Comparison of ENCODE assay signal across 13 cellular contexts in the genomic region with DNA sequence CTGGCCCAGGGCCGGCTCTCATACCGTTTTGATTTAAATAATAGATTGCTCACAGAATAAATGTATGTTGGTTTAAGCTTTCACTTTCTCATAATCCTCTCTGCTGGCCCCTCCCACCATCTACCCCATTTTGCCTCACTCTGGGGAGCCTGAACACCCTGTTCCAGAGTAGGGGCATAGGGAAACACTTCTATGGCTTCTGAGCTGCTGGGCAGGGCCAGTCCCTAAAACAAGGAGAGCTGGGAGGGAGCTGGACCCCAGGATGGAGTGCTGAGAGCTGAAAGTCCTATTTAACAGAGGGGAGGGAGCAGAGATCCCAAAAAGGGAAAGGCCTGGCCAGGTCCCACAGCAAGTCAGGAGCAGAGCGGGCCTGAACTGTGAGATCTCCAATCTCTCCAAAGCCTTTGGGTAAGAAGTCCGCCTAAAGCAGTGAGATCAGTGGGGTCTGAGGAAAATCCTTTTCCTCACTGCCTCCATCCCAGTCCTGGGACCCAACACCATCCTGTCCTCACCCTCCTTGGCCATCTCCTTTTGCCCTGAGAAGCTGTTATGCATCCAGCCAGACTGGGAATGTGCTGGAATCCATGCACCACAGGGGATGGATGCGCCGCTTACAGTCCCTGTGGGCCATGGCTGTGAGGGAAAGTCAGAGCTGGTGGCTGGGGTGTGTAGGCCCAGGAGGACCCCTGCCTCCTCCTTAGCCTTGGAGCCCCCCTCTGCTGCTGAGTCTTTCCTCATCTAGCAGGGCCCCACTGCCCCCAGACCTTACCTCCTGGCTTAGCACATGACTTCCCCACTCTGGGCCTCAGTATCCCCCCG. TPM values are rescaled to one million over a fixed set of nuclear protein-coding genes. Genes with fewer than 3 reads are reported as not detected.
DNase-seq lines count a peak whose midpoint lies in the region; ATAC-seq and TF ChIP-seq lines count a peak whose summit lies in the region.
"Had no signal": no experiment of that assay in that cellular context is flagged by ENCODE, and none has a peak within 500 bp of the region (broad histone marks: within the 10 kb centered on the region; RNA-seq: fewer than 3 reads in every experiment).

No MANE protein-coding gene starts in this region.

- no peak for TF ChIP-seq EP300 in sigmoid colon (IDR thresholded peaks at IDR 0.05)

- H3K27me3 ChIP-seq in GM23338 (ENCODE audit: insufficient read depth), result no peaks in the 10 kb centered on the region
- no peaks in the 10 kb centered on the region for H3K27me3 ChIP-seq in body of pancreas
- H3K27me3 ChIP-seq in hepatocyte, result no peaks in the 10 kb centered on the region
- H3K27me3 ChIP-seq in sigmoid colon, result no peaks in the 10 kb centered on the region

- H3K4me1 Mint-ChIP-seq in GM23338, result no peaks in the 10 kb centered on the region; the same call in 2 of the 3 replicates

- H3K4me2 ChIP-seq in GM23338 (no peak overlapping the region), hepatocyte (peak overlapping the region; percentile 51)

- 0 out of 2 replicates have a peak overlapping the region, but pooled peaks have one; percentile 48 for H3K27ac Mint-ChIP-seq in GM23338
- H3K27ac Mint-ChIP-seq: activated T-helper 1 cell treated with anti-CD3 and anti-CD28 coated beads, Interleukin-12 subunit alpha, Interleukin-12 subunit beta, Interleukin-2, Interleukin-4 antibody, amounts not matched to agents 30 ng/mL and 10 ng/mL and 1 ng/mL, durations not matched to agents 14 hours and 24 hours and 36 hours; natural killer cell treated with Interleukin-12 subunit alpha and Interleukin-12 subunit beta and Interleukin-15 and Interleukin-18, amount 100 ng/mL, for 72 hours had no signal

- H2AFZ ChIP-seq in GM23338 (no peak overlapping the region), hepatocyte (no peak overlapping the region)

- intact Hi-C loops in body of pancreas (cut with DNase I), result no loop called here
- intact Hi-C loops in sigmoid colon (cut with DNase I), result no loop called here

- H4K20me1 ChIP-seq in GM23338 (replicated peaks; ENCODE audit: insufficient read depth), result 0 out of 2 replicates have a peak, but pooled peaks cover 5% of the 10 kb centered on the region
- no peaks in the 10 kb centered on the region for H4K20me1 ChIP-seq in hepatocyte (ENCODE audit: insufficient read depth, poor library complexity, severe bottlenecking)

- TF ChIP-seq CTCF in GM23338 (conservative IDR thresholded peaks at IDR 0.05; ENCODE audit: low read depth in 2 of 2) (no peak), body of pancreas (IDR thresholded peaks at IDR 0.05) (no peak), hepatocyte (IDR thresholded peaks at IDR 0.05; ENCODE audit: poor library complexity) (no peak), sigmoid colon (IDR thresholded peaks at IDR 0.05) (no peak)

- H3K4me3 ChIP-seq in GM23338, result no peak overlapping the region
- no peak overlapping the region for H3K4me3 ChIP-seq in body of pancreas
- H3K4me3 ChIP-seq in hepatocyte, result no peak overlapping the region
- peak overlapping the region in 3 of 4 donors; percentile 19 to 38 (median 32) for H3K4me3 ChIP-seq in sigmoid colon

- peak; percentile 28 for DNase-seq in GM23338 (ENCODE audit: low spot score)
- no peak for DNase-seq in body of pancreas
- DNase-seq in hepatocyte (ENCODE audit: low spot score), result no peak
- no peak for DNase-seq in sigmoid colon
- DNase-seq in hippocampal formation (lab: John Stamatoyannopoulos, UW), result no peak
- DNase-seq in NCI-H446 (lab: John Stamatoyannopoulos, UW), result no peak
- DNase-seq in anterior cingulate cortex (lab: John Stamatoyannopoulos, UW), result no peak
- DNase-seq: Kasumi-1; NCI-H1930; NK-92 treated with Interleukin-12 subunit alpha and Interleukin-12 subunit beta, amount 100 ng/mL, for 24 hours had no signal

- whole genome bisulfite sequencing in body of pancreas, 2 donors, result 54 to 65% methylated on average over 5 to 7 of the region's 7 CpGs
- WGBS in hepatocyte (ENCODE audit: low lambda C conversion rate, missing lambda C conversion rate), result 73% methylated on average over 7 of the region's 7 CpGs
- WGBS in sigmoid colon, 2 donors, result 70 to 75% methylated on average over 7 of the region's 7 CpGs

- H3K36me3 Mint-ChIP-seq in GM23338 (ENCODE audit: low read depth), result no peaks in the 10 kb centered on the region
- H3K36me3 Mint-ChIP-seq: natural killer cell treated with Interleukin-12 subunit alpha and Interleukin-12 subunit beta and Interleukin-15 and Interleukin-18, amount 100 ng/mL, for 72 hours had no signal

- H3F3A ChIP-seq in GM23338 (replicated peaks; ENCODE audit: low read depth), result 0 out of 2 replicates have a peak, but pooled peaks cover 5% of the 10 kb centered on the region

- no peaks in the 10 kb centered on the region for H3K9me2 ChIP-seq in GM23338 (ENCODE audit: insufficient read depth)
- H3K9me2 ChIP-seq in hepatocyte (replicated peaks; ENCODE audit: insufficient read depth), result no peaks in the 10 kb centered on the region

- H3K27ac ChIP-seq in GM23338 (ENCODE audit: low read depth) (no peak overlapping the region), body of pancreas (peak overlapping the region; percentile 26 to 78 (median 70)), hepatocyte (peak overlapping the region; percentile 49), sigmoid colon (peak overlapping the region; percentile 76 to 83 (median 80))

- H3K27me3 Mint-ChIP-seq in GM23338 (ENCODE audit: insufficient read depth, low read depth, poor library complexity), result peaks cover 1% of the 10 kb centered on the region
- H3K27me3 Mint-ChIP-seq: natural killer cell treated with Interleukin-12 subunit alpha and Interleukin-12 subunit beta and Interleukin-15 and Interleukin-18, amount 100 ng/mL, for 72 hours had no signal

- H3K36me3 ChIP-seq in GM23338 (ENCODE audit: insufficient read depth) (no peaks in the 10 kb centered on the region), body of pancreas (replicated peaks in 1 of 2; ENCODE audit: insufficient read depth in 1 of 2, low read depth in 2 of 2) (no peaks in the 10 kb centered on the region), hepatocyte (replicated peaks; ENCODE audit: insufficient read depth, low read depth) (no peaks in the 10 kb centered on the region), sigmoid colon (peaks cover 0 to 41% (median 13%) of the 10 kb centered on the region in 4 donors)

- no peaks in the 10 kb centered on the region for H3K9me3 Mint-ChIP-seq in GM23338
- H3K9me3 Mint-ChIP-seq: activated T-helper 1 cell treated with anti-CD3 and anti-CD28 coated beads, Interleukin-12 subunit alpha, Interleukin-12 subunit beta, Interleukin-2, Interleukin-4 antibody, amounts not matched to agents 30 ng/mL and 10 ng/mL and 1 ng/mL, durations not matched to agents 14 hours and 24 hours and 36 hours; natural killer cell treated with Interleukin-12 subunit alpha and Interleukin-12 subunit beta and Interleukin-15 and Interleukin-18, amount 100 ng/mL, for 72 hours had no signal

- H3K4me3 Mint-ChIP-seq in GM23338, result no peak overlapping the region
- H3K4me3 Mint-ChIP-seq: activated T-helper 1 cell treated with anti-CD3 and anti-CD28 coated beads, Interleukin-12 subunit alpha, Interleukin-12 subunit beta, Interleukin-2, Interleukin-4 antibody, amounts not matched to agents 30 ng/mL and 10 ng/mL and 1 ng/mL, durations not matched to agents 14 hours and 24 hours and 36 hours; natural killer cell treated with Interleukin-12 subunit alpha and Interleukin-12 subunit beta and Interleukin-15 and Interleukin-18, amount 100 ng/mL, for 72 hours had no signal

- H3K79me2 ChIP-seq in GM23338 (replicated peaks; ENCODE audit: insufficient read depth) (no peaks in the 10 kb centered on the region), hepatocyte (no peaks in the 10 kb centered on the region)

- ATAC-seq in GM23338, result peak; percentile 42
- ATAC-seq in body of pancreas, result no peak
- no peak for ATAC-seq in HG03432 (IDR thresholded peaks at IDR 0.05; ENCODE audit: unreplicated experiment)
- ATAC-seq: natural killer cell treated with Interleukin-12 subunit alpha and Interleukin-12 subunit beta and Interleukin-15 and Interleukin-18, amount 100 ng/mL, for 72 hours had no signal

- H3K9me3 ChIP-seq in body of pancreas (no peaks in the 10 kb centered on the region), hepatocyte (ENCODE audit: low read depth) (no peaks in the 10 kb centered on the region), sigmoid colon (no peaks in the 10 kb centered on the region)

- TF ChIP-seq POLR2A in body of pancreas (IDR thresholded peaks at IDR 0.05) (no peak), sigmoid colon (IDR thresholded peaks at IDR 0.05) (no peak)

- H3K4me1 ChIP-seq in GM23338 (ENCODE audit: insufficient read depth) (no peaks in the 10 kb centered on the region), body of pancreas (peaks cover 49% of the 10 kb centered on the region), hepatocyte (ENCODE audit: insufficient read depth) (peaks cover 24% of the 10 kb centered on the region), sigmoid colon (peaks cover 0 to 33% (median 23%) of the 10 kb centered on the region in 4 donors)

TF ChIP-seq in GM23338, 12 proteins besides CTCF, POLR2A, EP300 and RAD21:
- TF ChIP-seq POLR2AphosphoS5 (IDR thresholded peaks at IDR 0.05; ENCODE audit: low read depth), result no peak

RNA-seq across cellular contexts. Expression of a gene that starts 8.7 kb away (rescaled TPM):
- total RNA-seq in GM23338 (2014; rRNA removed; shearing (Covaris generic)), result 12.8 and 22.1 TPM in 2 replicates
- polyA plus RNA-seq in GM23338 (2016; fragmentation: Nextera tagmentation; extraction: Ambion mirVana) (17.6 and 21.4 TPM in 2 replicates), hepatocyte (34.5 and 38.2 TPM in 2 replicates), sigmoid colon (10 to 100 TPM in 1 of 3 donors, 1 to 10 TPM in 2; 2.5 to 14.4 (median 8.1) TPM)
- total RNA-seq in body of pancreas (10 to 100 TPM; 20.8 to 33.9 TPM), hepatocyte (16.7 and 19.5 TPM in 2 replicates), sigmoid colon (10 to 100 TPM; 11.1 to 18.6 (median 13.8) TPM)

RNA-seq across cellular contexts. Expression of a gene that starts 18.8 kb away (rescaled TPM):
- 4.5 and 7.4 TPM in 2 replicates for total RNA-seq in GM23338 (2014; rRNA removed; shearing (Covaris generic))
- 6.4 and 6.6 TPM in 2 replicates for polyA plus RNA-seq in GM23338 (2016; fragmentation: Nextera tagmentation; extraction: Ambion mirVana)
- total RNA-seq in body of pancreas, result 10 to 100 TPM; 45.4 to 58.7 TPM
- total RNA-seq in hepatocyte, result 59.4 and 80.7 TPM in 2 replicates
- polyA plus RNA-seq in hepatocyte, result 81.0 and 104 TPM in 2 replicates
- total RNA-seq in sigmoid colon, result 1 to 10 TPM; 2.9 to 5.4 (median 3.7) TPM
- 10 to 100 TPM; 12.6 to 33.1 (median 26.7) TPM for polyA plus RNA-seq in sigmoid colon

RNA-seq across cellular contexts. Expression of a gene that starts 28.4 kb away (rescaled TPM):
- 289 and 314 TPM in 2 replicates for total RNA-seq in GM23338 (2014; rRNA removed; shearing (Covaris generic))
- polyA plus RNA-seq in GM23338 (2016; fragmentation: Nextera tagmentation; extraction: Ambion mirVana), result 340 and 375 TPM in 2 replicates
- total RNA-seq in body of pancreas, result 10 to 100 TPM; 30.4 to 65.6 TPM
- 145 and 185 TPM in 2 replicates for total RNA-seq in hepatocyte
- 120 and 122 TPM in 2 replicates for polyA plus RNA-seq in hepatocyte
- 100 to 1,000 TPM; 104 to 156 (median 133) TPM for total RNA-seq in sigmoid colon
- 100 to 1,000 TPM; 111 to 159 (median 146) TPM for polyA plus RNA-seq in sigmoid colon

RNA-seq across cellular contexts. Expression of a gene that starts 29.2 kb away (rescaled TPM):
- total RNA-seq in GM23338 (2014; rRNA removed; shearing (Covaris generic)), result 91.1 and 106 TPM in 2 replicates
- 39.0 and 47.9 TPM in 2 replicates for polyA plus RNA-seq in GM23338 (2016; fragmentation: Nextera tagmentation; extraction: Ambion mirVana)
- 10 to 100 TPM; 44.4 to 58.7 TPM for total RNA-seq in body of pancreas
- total RNA-seq in hepatocyte, result 143 and 149 TPM in 2 replicates
- 84.9 and 102 TPM in 2 replicates for polyA plus RNA-seq in hepatocyte
- 10 to 100 TPM; 85.6 to 98.6 (median 89.4) TPM for total RNA-seq in sigmoid colon
- 100 to 1,000 TPM; 153 to 301 (median 160) TPM for polyA plus RNA-seq in sigmoid colon

Comparison
In these comparisons a context has a peak if more than half of its experiments do, and no peak if none do; other contexts are left out.
1. H3K4me3 ChIP-seq: peak in sigmoid colon (3 of 4); none in GM23338 (single experiment), body of pancreas (0 of 2) and hepatocyte (single experiment).